Comparison of ENCODE assay signal across 8 cellular contexts in the genomic region with DNA sequence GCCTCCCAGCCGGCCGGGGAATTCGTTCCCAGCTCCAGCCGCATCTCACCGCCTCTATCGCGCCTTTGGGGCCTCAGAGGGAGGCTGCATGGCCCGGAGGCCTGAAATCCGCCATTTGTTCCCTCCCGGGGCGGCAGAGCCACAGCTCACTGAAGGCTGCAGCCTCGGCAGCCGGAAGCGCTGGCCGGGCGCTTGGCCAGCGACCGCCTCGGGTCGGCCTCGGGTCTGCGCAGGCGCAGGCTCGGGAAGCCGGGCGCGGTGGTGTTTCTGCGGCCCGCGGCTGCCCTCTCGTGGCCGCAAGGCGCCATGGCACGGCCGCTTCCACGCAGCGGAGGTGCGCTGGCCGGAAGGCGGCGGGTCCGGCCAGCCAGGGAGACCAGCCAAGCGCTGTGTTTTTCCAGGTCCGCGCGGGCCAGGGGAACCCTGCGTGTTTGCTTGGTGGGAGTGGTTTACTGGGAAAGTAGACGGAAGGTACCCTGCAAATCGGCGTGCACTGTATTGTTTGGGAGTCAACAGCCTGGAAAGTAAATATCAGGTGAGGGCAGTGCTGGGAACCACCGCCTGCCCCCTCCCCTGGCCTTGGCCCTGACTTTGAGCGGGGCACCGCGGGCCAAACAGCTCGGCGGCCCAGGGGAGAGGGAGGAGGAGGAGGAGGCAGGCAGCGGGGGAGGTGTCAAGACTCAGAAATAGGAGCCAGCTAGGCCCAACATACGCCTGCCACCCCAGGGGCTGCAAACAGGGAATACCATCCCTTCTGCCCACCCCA.
DNase-seq lines count a peak whose midpoint lies in the region; ATAC-seq lines count a peak whose summit lies in the region.

No MANE protein-coding gene starts in this region.

- ATAC-seq in GM19025 (IDR thresholded peaks at IDR 0.05; ENCODE audit: low read depth, unreplicated experiment) (peak; percentile 91), HG03196 (IDR thresholded peaks at IDR 0.05; ENCODE audit: unreplicated experiment) (peak; percentile 90)

- DNase-seq in Ammon's horn (ENCODE audit: low spot score) (peak; percentile 81), NCI-H345 treated with DMSO at 0.1 percent for 48 hours (lab: John Stamatoyannopoulos, UW; ENCODE audit: unreplicated experiment) (peak; percentile 72), left kidney (ENCODE audit: low read depth, low spot score) (peak; percentile 95)
- peak; percentile 86 for DNase-seq in activated CD4-positive, alpha-beta T cell treated with anti-CD3 and anti-CD28 coated beads for 48 hours
- DNase-seq in stimulated activated CD4-positive, alpha-beta T cell treated with anti-CD3 and anti-CD28 coated beads, Interleukin-1b, Interleukin-23, amount 100 ng/mL, for 48 hours = peak; percentile 78

- H3K27ac ChIP-seq in cingulate gyrus (ENCODE audit: low read depth, low read length) = peak overlapping the region; percentile 96

Comparison
In these comparisons a context has a peak if more than half of its experiments do, and no peak if none do; other contexts are left out.
1. Peak in every context shown above with its lines: DNase-seq, ATAC-seq and H3K27ac ChIP-seq.